In genomic region chr1:23478896-23479790, GRCh38 we compare ENCODE assay signal across 1 cellular context.
A peak's percentile ranks its signal among the peaks of the same experiment; 100 is the strongest.
TF ChIP-seq lines count a peak whose summit lies in the region.

No MANE protein-coding gene starts in this region.

TF ChIP-seq in HEK293, 187 proteins besides CTCF, POLR2A, EP300 and RAD21 (continued from another document):
- peak; percentile 80 for TF ChIP-seq PATZ1 (tag by site-specific recombination; IDR thresholded peaks at IDR 0.05)
- TF ChIP-seq SP2 (tag by site-specific recombination; IDR thresholded peaks at IDR 0.05), result 0 out of 2 replicates have a peak, but pooled peaks have one; percentile 9
- TF ChIP-seq ZBTB10 (tag by site-specific recombination; IDR thresholded peaks at IDR 0.05), result no peak
- TF ChIP-seq ZBTB49 (tag by site-specific recombination; IDR thresholded peaks at IDR 0.05; ENCODE audit: low read depth), result no peak
- peak; percentile 23; the same call in 1 of the 2 replicates for TF ChIP-seq PRDM1 (tag by site-specific recombination; IDR thresholded peaks at IDR 0.05)
- TF ChIP-seq ZNF239 (tag by site-specific recombination; IDR thresholded peaks at IDR 0.05), result peak; percentile 64; the same call in 1 of the 2 replicates
- no peak for TF ChIP-seq GLIS1 (tag by site-specific recombination; IDR thresholded peaks at IDR 0.05)
- no peak for TF ChIP-seq ZNF26 (tag by site-specific recombination; IDR thresholded peaks at IDR 0.05)
- TF ChIP-seq ZNF549 (tag by site-specific recombination; IDR thresholded peaks at IDR 0.05), result no peak
- TF ChIP-seq PRDM10 (tag by site-specific recombination; IDR thresholded peaks at IDR 0.05), result no peak
- no peak for TF ChIP-seq ZNF610 (tag by site-specific recombination; IDR thresholded peaks at IDR 0.05; ENCODE audit: borderline replicate concordance)
- TF ChIP-seq ZNF132 (tag by site-specific recombination; IDR thresholded peaks at IDR 0.05; ENCODE audit: borderline replicate concordance), result no peak
- no peak for TF ChIP-seq ZNF791 (tag by site-specific recombination; IDR thresholded peaks at IDR 0.05)
- no peak for TF ChIP-seq ZNF777 (tag by site-specific recombination; IDR thresholded peaks at IDR 0.05; ENCODE audit: borderline replicate concordance)
- no peak for TF ChIP-seq SP7 (tag by site-specific recombination; IDR thresholded peaks at IDR 0.05)
- no peak for TF ChIP-seq ZNF354C (tag by site-specific recombination; IDR thresholded peaks at IDR 0.05; ENCODE audit: borderline replicate concordance, low read depth)
- TF ChIP-seq ZNF626 (tag by site-specific recombination; IDR thresholded peaks at IDR 0.05), result no peak
- TF ChIP-seq ZBTB6 (tag by site-specific recombination; IDR thresholded peaks at IDR 0.05), result no peak
- no peak for TF ChIP-seq MEIS1 (CRISPR knock-in tag; IDR thresholded peaks at IDR 0.05; ENCODE audit: borderline replicate concordance)
- TF ChIP-seq ZNF148 (tag by site-specific recombination; IDR thresholded peaks at IDR 0.05; ENCODE audit: borderline replicate concordance), result no peak
- no peak for TF ChIP-seq ZNF621 (tag by site-specific recombination; IDR thresholded peaks at IDR 0.05)
- no peak for TF ChIP-seq ZNF558 (tag by site-specific recombination; IDR thresholded peaks at IDR 0.05)
- no peak for TF ChIP-seq ZNF423 (tag by site-specific recombination; IDR thresholded peaks at IDR 0.05)
- no peak for TF ChIP-seq YY2 (tag by site-specific recombination; IDR thresholded peaks at IDR 0.05)
- no peak for TF ChIP-seq ZNF677 (tag by site-specific recombination; IDR thresholded peaks at IDR 0.05)
- TF ChIP-seq ZNF335 (tag by site-specific recombination; conservative IDR thresholded peaks at IDR 0.05), result no peak
